ENCODE assay signal across 19 cellular contexts in the genomic region with DNA sequence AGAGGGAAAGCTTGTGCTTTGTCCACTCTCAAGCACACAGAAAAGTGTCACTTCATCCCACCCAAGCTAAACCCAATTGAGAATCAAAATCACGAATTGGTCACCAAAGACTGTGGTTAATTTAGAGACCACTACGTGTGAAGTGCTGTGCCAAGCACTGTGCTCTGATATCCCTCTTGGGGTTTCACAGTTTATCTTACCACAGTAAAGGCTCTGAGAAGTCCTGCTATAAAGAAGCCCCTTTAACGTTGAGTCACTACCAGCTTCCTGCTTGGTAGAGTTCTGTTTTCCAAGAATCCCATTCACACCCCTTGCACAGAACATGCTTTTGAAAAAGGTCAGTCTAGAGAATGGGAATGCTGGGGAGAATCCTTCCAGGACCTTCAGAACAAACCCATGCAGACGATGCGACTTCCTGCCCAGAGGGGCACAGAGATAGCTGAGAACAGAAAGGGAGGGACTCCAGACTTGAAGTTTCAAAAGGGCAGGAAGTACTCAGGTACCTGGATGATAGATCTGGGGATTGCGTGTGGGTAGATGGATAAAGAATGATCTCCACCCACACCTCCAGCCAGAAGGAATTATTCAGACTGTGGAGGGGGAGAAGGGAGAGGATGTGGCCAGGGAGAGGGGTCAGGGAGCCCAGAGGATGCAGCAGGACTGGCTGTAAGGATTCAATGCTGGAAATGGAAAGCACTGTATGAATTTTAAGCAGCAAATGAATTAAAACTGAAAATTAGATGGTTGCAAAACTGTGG. TPM values are rescaled to one million over a fixed set of nuclear protein-coding genes. Genes with fewer than 3 reads are reported as not detected.
DNase-seq lines count a peak whose midpoint lies in the region; ATAC-seq and TF ChIP-seq lines count a peak whose summit lies in the region.
"Had no signal": no experiment of that assay in that cellular context is flagged by ENCODE, and none has a peak within 500 bp of the region (broad histone marks: within the 10 kb centered on the region; RNA-seq: fewer than 3 reads in every experiment).

No MANE protein-coding gene starts in this region.

- H3K27me3 Mint-ChIP-seq in endothelial cell (ENCODE audit: unreplicated experiment) = peaks cover 4% of the 10 kb centered on the region

- H3K27ac ChIP-seq in BLaER1 treated with 17β-estradiol and CSF1 and Interleukin-3, amounts not matched to agents 10 nM and 100 nM = peak overlapping the region in 3 of 11 experiments; percentile 5 to 39 (median 35); a peak in 3 of 22 replicates
- H3K27ac ChIP-seq in mesodermal cell (ENCODE audit: low read depth, low read length, severe bottlenecking) = peak overlapping the region; percentile 1
- H3K27ac ChIP-seq: C4-2B had no signal

- peak; percentile 68 for DNase-seq in RPMI7951 (ENCODE audit: low read depth)
- DNase-seq in endothelial cell (ENCODE audit: low spot score) = no peak
- no peak for DNase-seq in NCI-H2029 (lab: John Stamatoyannopoulos, UW)
- DNase-seq in Ammon's horn (ENCODE audit: low spot score) = no peak
- DNase-seq in stimulated activated CD4-positive, alpha-beta T cell treated with anti-CD3 and anti-CD28 coated beads, Interleukin-4, amount 100 ng/mL, for 24 hours = no peak
- DNase-seq: H7; IMR-90; Kasumi-1; NCI-H1105 treated with DMSO at 0.1 percent for 48 hours; NCI-H1694 treated with DMSO at 0.1 percent for 48 hours; NCI-H446; NK-92 treated with Interleukin-12 subunit alpha and Interleukin-12 subunit beta, amount 100 ng/mL, for 24 hours; OCI-M1 had no signal

- no peak for ATAC-seq in HG03565 (IDR thresholded peaks at IDR 0.05; ENCODE audit: unreplicated experiment)
- ATAC-seq: Right ventricle myocardium inferior had no signal

- H3K4me2 ChIP-seq in BLaER1 treated with 17β-estradiol and CSF1 and Interleukin-3, amounts not matched to agents 10 nM and 100 nM = peak overlapping the region in 9 of 11 experiments; percentile 42 to 83 (median 63); a peak in 13 of 22 replicates

- H3K9ac ChIP-seq in BLaER1 treated with 17β-estradiol and CSF1 and Interleukin-3, amounts not matched to agents 10 nM and 100 nM = no peak overlapping the region

- peaks cover 4% of the 10 kb centered on the region for H3K36me3 Mint-ChIP-seq in endothelial cell (ENCODE audit: low read depth, unreplicated experiment)

- H4K20me1 ChIP-seq in BLaER1 treated with 17β-estradiol and CSF1 and Interleukin-3, amounts not matched to agents 10 nM and 100 nM = no peaks in the 10 kb centered on the region

- H3K36me3 ChIP-seq in BLaER1 treated with 17β-estradiol and CSF1 and Interleukin-3, amounts not matched to agents 10 nM and 100 nM = no peaks in the 10 kb centered on the region
- no peaks in the 10 kb centered on the region for H3K36me3 ChIP-seq in mesodermal cell (ENCODE audit: control insufficient read depth, insufficient read depth, low read length)

- H3K4me3 ChIP-seq in BLaER1 treated with 17β-estradiol and CSF1 and Interleukin-3, amounts not matched to agents 10 nM and 100 nM = no peak overlapping the region
- H3K4me3 ChIP-seq in mesodermal cell (ENCODE audit: extremely low read depth, insufficient read depth, low read length, poor library complexity, severe bottlenecking) = no peak overlapping the region

- H3K27ac Mint-ChIP-seq in endothelial cell (ENCODE audit: unreplicated experiment) = no peak overlapping the region

- 88 to 97% methylated on average over 3 to 5 of the region's 6 CpGs for WGBS in mesodermal cell (ENCODE audit: insufficient coverage in 2 of 2), 2 experiments

- TF ChIP-seq CTCF in endothelial cell (IDR thresholded peaks at IDR 0.05; ENCODE audit: unreplicated experiment) = no peak

- H3K4me1 ChIP-seq in BLaER1 treated with 17β-estradiol and CSF1 and Interleukin-3, amounts not matched to agents 10 nM and 100 nM = peaks cover 22 to 45% (median 36%) of the 10 kb centered on the region in 10 experiments
- peaks cover 46% of the 10 kb centered on the region for H3K4me1 ChIP-seq in mesodermal cell (ENCODE audit: control insufficient read depth, insufficient read depth, low read length, poor library complexity, severe bottlenecking)

- H3K27me3 ChIP-seq in BLaER1 treated with 17β-estradiol and CSF1 and Interleukin-3, amounts not matched to agents 10 nM and 100 nM = no peaks in the 10 kb centered on the region

- H3K4me1 Mint-ChIP-seq in endothelial cell (ENCODE audit: unreplicated experiment) = peaks cover 40% of the 10 kb centered on the region

- peak overlapping the region; percentile 72 for H3K4me3 Mint-ChIP-seq in endothelial cell (ENCODE audit: unreplicated experiment)

- H3K9me3 Mint-ChIP-seq in endothelial cell (ENCODE audit: unreplicated experiment) = no peaks in the 10 kb centered on the region

- peaks cover 23 to 39% (median 33%) of the 10 kb centered on the region in 11 experiments for H3K9me3 ChIP-seq in BLaER1 treated with 17β-estradiol and CSF1 and Interleukin-3, amounts not matched to agents 10 nM and 100 nM (replicated peaks in 1 of 11)
- peaks cover 7% of the 10 kb centered on the region for H3K9me3 ChIP-seq in mesodermal cell (ENCODE audit: control insufficient read depth, low read length)

RNA-seq across cellular contexts. Expression of gene TSPAN18, which starts 18.1 kb away (rescaled TPM):
- total RNA-seq in RPMI7951 (2014; rRNA removed; shearing (Covaris generic)) = 0.96 and 2.1 TPM in 2 replicates
- total RNA-seq in endothelial cell (ENCODE audit: unreplicated experiment) = 717 TPM
- polyA plus RNA-seq in mesodermal cell (2013, experiment 1 of 2) = 118 TPM
- 97.8 TPM for polyA plus RNA-seq in mesodermal cell (2013, experiment 2 of 2)
- total RNA-seq: HT-29 had no signal

Comparison
In these comparisons a context has a peak if more than half of its experiments do, and no peak if none do; other contexts are left out.
1. RNA of gene TSPAN18, which starts 18.1 kb away (total RNA-seq): 717 TPM in endothelial cell (single experiment); 0.96 to 2.1 TPM in RPMI7951; every median in the first group is over 100 times any median in the second.